In genomic region chr14:56199095-56199975, GRCh38 we compare ENCODE assay signal across 8 cellular contexts.
A peak's percentile ranks its signal among the peaks of the same experiment; 100 is the strongest.
DNase-seq lines count a peak whose midpoint lies in the region; ATAC-seq, FAIRE-seq and TF ChIP-seq lines count a peak whose summit lies in the region.

No MANE protein-coding gene starts in this region.

- H3K36me3 ChIP-seq in small intestine (ENCODE audit: control insufficient read depth in 2 of 2, insufficient read depth in 2 of 2, low read length in 2 of 2) = no peaks in the 10 kb centered on the region

- H3K9me3 ChIP-seq in small intestine (ENCODE audit: control insufficient read depth, low read depth) = no peaks in the 10 kb centered on the region

- H3K27me3 ChIP-seq in small intestine (ENCODE audit: control insufficient read depth in 2 of 2, insufficient read depth in 2 of 2, low read length in 2 of 2) = no peaks in the 10 kb centered on the region

- H3K27ac ChIP-seq in small intestine (ENCODE audit: low read depth in 1 of 2, low read length in 1 of 2) = peak overlapping the region in 1 of 2 donors; percentile 76

- TF ChIP-seq CTCF in fibroblast of villous mesenchyme (IDR thresholded peaks at IDR 0.05; ENCODE audit: insufficient read depth, low read depth, low read length) (no peak), Calu3 (IDR thresholded peaks at IDR 0.05; ENCODE audit: unreplicated experiment) (no peak), nephron progenitor cell (IDR thresholded peaks at IDR 0.05) (no peak)

- CTCF ChIA-PET in Calu3 (lab: Charles Lee) = interaction anchor here (0.6 kb wide), 1 partner anchor 53 kb away, joined by 4 read pairs; no protein-coding TSS in a partner anchor

- no peaks in the 10 kb centered on the region for H3K36me3 Mint-ChIP-seq in Calu3 (ENCODE audit: insufficient read depth, unreplicated experiment)
- H3K36me3 Mint-ChIP-seq in nephron progenitor cell (ENCODE audit: low read depth) = no peaks in the 10 kb centered on the region

- no TSS peak for BruUV-seq in Calu3 (replicated peaks; lab: Mats Ljungman, UMichigan)

- H3K4me1 ChIP-seq in small intestine (ENCODE audit: control insufficient read depth in 2 of 2, insufficient read depth in 1 of 2, low read depth in 1 of 2, low read length in 1 of 2) = peaks cover 7 to 18% of the 10 kb centered on the region in 2 donors

- H3K9me3 Mint-ChIP-seq in Calu3 (ENCODE audit: low read depth, unreplicated experiment) (no peaks in the 10 kb centered on the region), nephron progenitor cell (no peaks in the 10 kb centered on the region)

- DNase-seq in DMS 273 (lab: John Stamatoyannopoulos, UW; ENCODE audit: unreplicated experiment) = peak; percentile 37
- peak; percentile 99 for DNase-seq in HCEC 1CT
- peak; percentile 65 for DNase-seq in NCI-H82 treated with DMSO at 0.1 percent for 48 hours (lab: John Stamatoyannopoulos, UW; ENCODE audit: unreplicated experiment)
- peak; percentile 99 for DNase-seq in fibroblast of villous mesenchyme (ENCODE audit: low read depth)
- DNase-seq in small intestine = peak; percentile 27
- DNase-seq in Calu3 = no peak
- DNase-seq in nephron progenitor cell = no peak

- no peaks in the 10 kb centered on the region for H3K27me3 Mint-ChIP-seq in Calu3 (ENCODE audit: unreplicated experiment)
- no peaks in the 10 kb centered on the region for H3K27me3 Mint-ChIP-seq in nephron progenitor cell (ENCODE audit: low read depth, poor library complexity)

- H3K4me3 Mint-ChIP-seq in Calu3 (ENCODE audit: low read depth, unreplicated experiment) = no peak overlapping the region
- H3K4me3 Mint-ChIP-seq in nephron progenitor cell = no peak overlapping the region

- peak; percentile 5 for FAIRE-seq in small intestine (lab: Jason Lieb, UNC)

- intact Hi-C loops in Calu3 (cut with micrococcal nuclease; ENCODE audit: unreplicated experiment) = no loop called here

- WGBS in small intestine, 3 donors = 53 to 69% (median 54%) methylated on average over 6 of the region's 6 CpGs

- H3K4me3 ChIP-seq in fibroblast of villous mesenchyme (ENCODE audit: low read depth, low read length) = no peak overlapping the region
- H3K4me3 ChIP-seq in small intestine (ENCODE audit: low read depth in 1 of 2, low read length in 2 of 2) = no peak overlapping the region

- ATAC-seq in GM19324 (IDR thresholded peaks at IDR 0.05; ENCODE audit: low FRiP score, unreplicated experiment) = no peak

- no peaks in the 10 kb centered on the region for H3K4me1 Mint-ChIP-seq in Calu3 (ENCODE audit: low read depth, unreplicated experiment)
- H3K4me1 Mint-ChIP-seq in nephron progenitor cell = peaks cover 19% of the 10 kb centered on the region

- H3K27ac Mint-ChIP-seq in Calu3 (ENCODE audit: unreplicated experiment) = no peak overlapping the region
- no peak overlapping the region for H3K27ac Mint-ChIP-seq in nephron progenitor cell

Comparison
In these comparisons a context has a peak if more than half of its experiments do, and no peak if none do; other contexts are left out.
1. DNase-seq: peak in DMS 273 (single experiment), HCEC 1CT (single experiment), NCI-H82 treated with DMSO at 0.1 percent for 48 hours (single experiment), fibroblast of villous mesenchyme (single experiment) and small intestine (single experiment); none in Calu3 (single experiment) and nephron progenitor cell (single experiment).